In genomic region chr7:103296901-103297836, GRCh38 we compare ENCODE assay signal across 8 cellular contexts. TPM values are rescaled to one million over a fixed set of nuclear protein-coding genes. Genes with fewer than 3 reads are reported as not detected.
DNase-seq lines count a peak whose midpoint lies in the region; ATAC-seq and TF ChIP-seq lines count a peak whose summit lies in the region.

Gene PMPCB (plus strand): TSS chr7:103297435. CDS start chr7:103297460, 25 bp downstream.

- H3K27ac ChIP-seq in left lung, result peak within 1 kb of the TSS; percentile 83

- H3K36me3 ChIP-seq in left lung, result peaks cover 9 to 30% of the 10 kb centered on the region in 2 donors

- DNase-seq in CD1c-positive myeloid dendritic cell (ENCODE audit: extremely low spot score) (peak; percentile 96), NCI-H748 (lab: John Stamatoyannopoulos, UW; ENCODE audit: unreplicated experiment) (peak; percentile 91), left lung (peak; percentile 96 to 97)
- DNase-seq in activated CD4-positive, alpha-beta T cell treated with anti-CD3 and anti-CD28 coated beads, Interleukin-2, amount 50 U/mL, for 24 hours (ENCODE audit: low read depth in 1 of 2, low spot score in 1 of 2), result peak; percentile 94 to 95
- DNase-seq in stimulated activated CD4-positive, alpha-beta T cell treated with anti-CD3 and anti-CD28 coated beads, Interleukin-2, amount 100 ng/mL, for 48 hours, result peak; percentile 95 to 97

- peak within 1 kb of the TSS; percentile 88 for H3K27ac Mint-ChIP-seq in dendritic cell treated with granulocyte-macrophage colony-stimulating factor and Interleukin-4, amounts not matched to agents 40 ng/mL and 50 ng/mL, for 4 days

- H3K4me1 ChIP-seq in left lung, result peaks cover 7 to 34% of the 10 kb centered on the region in 2 donors

- peak within 1 kb of the TSS; percentile 85 for H3K4me3 Mint-ChIP-seq in dendritic cell treated with granulocyte-macrophage colony-stimulating factor and Interleukin-4, amounts not matched to agents 40 ng/mL and 50 ng/mL, for 4 days

- peaks cover 21% of the 10 kb centered on the region for H3K4me1 Mint-ChIP-seq in dendritic cell treated with granulocyte-macrophage colony-stimulating factor and Interleukin-4, amounts not matched to agents 40 ng/mL and 50 ng/mL, for 4 days (ENCODE audit: low read depth)

- peak; percentile 91 to 97 for TF ChIP-seq CTCF in left lung (IDR thresholded peaks at IDR 0.05)

- no peaks in the 10 kb centered on the region for H3K9me3 Mint-ChIP-seq in dendritic cell treated with granulocyte-macrophage colony-stimulating factor and Interleukin-4, amounts not matched to agents 40 ng/mL and 50 ng/mL, for 4 days

- peak; percentile 88 for ATAC-seq in GM19372 (IDR thresholded peaks at IDR 0.05; ENCODE audit: low read depth, unreplicated experiment)
- peak; percentile 79 for ATAC-seq in HG03558 (IDR thresholded peaks at IDR 0.05; ENCODE audit: extremely low read depth, unreplicated experiment)
- peak; percentile 100 for ATAC-seq in left lung

- H3K9me3 ChIP-seq in left lung, result no peaks in the 10 kb centered on the region

- intact Hi-C loops in dendritic cell treated with granulocyte-macrophage colony-stimulating factor and Interleukin-4, amounts not matched to agents 40 ng/mL and 50 ng/mL, for 4 days (cut with micrococcal nuclease), result loop anchor here (1.0 to 2.0 kb wide), 2 partner anchors 52 to 110 kb away; no protein-coding TSS in a partner anchor
- intact Hi-C loops in left lung (cut with DNase I), result no loop called here

- H3K4me3 ChIP-seq in left lung, result peak within 1 kb of the TSS; percentile 85 to 86

- H3K27me3 ChIP-seq in left lung, result no peaks in the 10 kb centered on the region

- peaks cover 35% of the 10 kb centered on the region for H3K36me3 Mint-ChIP-seq in dendritic cell treated with granulocyte-macrophage colony-stimulating factor and Interleukin-4, amounts not matched to agents 40 ng/mL and 50 ng/mL, for 4 days (ENCODE audit: low read depth)

- no peaks in the 10 kb centered on the region for H3K27me3 Mint-ChIP-seq in dendritic cell treated with granulocyte-macrophage colony-stimulating factor and Interleukin-4, amounts not matched to agents 40 ng/mL and 50 ng/mL, for 4 days

RNA-seq across cellular contexts. Expression of gene PMPCB, which starts in this region (rescaled TPM):
- 10 to 100 TPM; 44.5 to 47.0 TPM for total RNA-seq in left lung

Comparison
In these comparisons a context has a peak if more than half of its experiments do, and no peak if none do; other contexts are left out.
1. Peak in every context shown above with its lines: DNase-seq, ATAC-seq, H3K4me3 ChIP-seq and H3K27ac ChIP-seq.